1 cellular context compared by ENCODE assay signal in genomic region chr5:112795342-112795741, GRCh38.
TF ChIP-seq lines count a peak whose summit lies in the region.

No MANE protein-coding gene starts in this region.

TF ChIP-seq in K562, 482 proteins besides CTCF, POLR2A, EP300 and RAD21:
- no peak for TF ChIP-seq CTCFL (IDR thresholded peaks at IDR 0.05; ENCODE audit: borderline replicate concordance, insufficient read depth, low read depth, low read length, poor library complexity, severe bottlenecking)
- no peak for TF ChIP-seq HNRNPK (IDR thresholded peaks at IDR 0.05; ENCODE audit: low read depth, low read length, poor library complexity, severe bottlenecking)
- TF ChIP-seq RCOR1 (IDR thresholded peaks at IDR 0.05; ENCODE audit: borderline replicate concordance in 1 of 2, low read depth in 2 of 2, low read length in 2 of 2): no peak
- TF ChIP-seq MEIS2 (IDR thresholded peaks at IDR 0.05; ENCODE audit: partially characterized antibody): peak; percentile 10
- no peak for TF ChIP-seq ARID2 (IDR thresholded peaks at IDR 0.05)
- peak; percentile 62 for TF ChIP-seq PKNOX1 (IDR thresholded peaks at IDR 0.05)
- peak; percentile 36 for TF ChIP-seq CBFA2T2 (conservative IDR thresholded peaks at IDR 0.05)
- peak; percentile 53; the same call in 1 of the 2 replicates for TF ChIP-seq TEAD4 (IDR thresholded peaks at IDR 0.05; ENCODE audit: low read length)
- no peak for TF ChIP-seq TEAD4 (CRISPR knock-in tag; IDR thresholded peaks at IDR 0.05; ENCODE audit: borderline replicate concordance)
- peak; percentile 63; the same call in 1 of the 2 replicates for TF ChIP-seq TAL1 (IDR thresholded peaks at IDR 0.05)
- peak; percentile 70 for TF ChIP-seq CBFA2T3 (IDR thresholded peaks at IDR 0.05)
- no peak for TF ChIP-seq NKRF (IDR thresholded peaks at IDR 0.05; ENCODE audit: borderline replicate concordance)
- peak; percentile 79 for TF ChIP-seq TCF3 (CRISPR knock-in tag; IDR thresholded peaks at IDR 0.05)
- no peak for TF ChIP-seq TSC22D4 (tag; IDR thresholded peaks at IDR 0.05)
- TF ChIP-seq CBX2 (IDR thresholded peaks at IDR 0.05; ENCODE audit: insufficient read depth, low read length, poor library complexity, severe bottlenecking): no peak
- peak; percentile 48 for TF ChIP-seq ARID1B (IDR thresholded peaks at IDR 0.05)
- TF ChIP-seq STAG1 (CRISPR knock-in tag; IDR thresholded peaks at IDR 0.05; ENCODE audit: borderline replicate concordance): no peak
- 0 out of 2 replicates have a peak, but pooled peaks have one; percentile 41 for TF ChIP-seq NCOR1 (IDR thresholded peaks at IDR 0.05)
